In the genomic region with DNA sequence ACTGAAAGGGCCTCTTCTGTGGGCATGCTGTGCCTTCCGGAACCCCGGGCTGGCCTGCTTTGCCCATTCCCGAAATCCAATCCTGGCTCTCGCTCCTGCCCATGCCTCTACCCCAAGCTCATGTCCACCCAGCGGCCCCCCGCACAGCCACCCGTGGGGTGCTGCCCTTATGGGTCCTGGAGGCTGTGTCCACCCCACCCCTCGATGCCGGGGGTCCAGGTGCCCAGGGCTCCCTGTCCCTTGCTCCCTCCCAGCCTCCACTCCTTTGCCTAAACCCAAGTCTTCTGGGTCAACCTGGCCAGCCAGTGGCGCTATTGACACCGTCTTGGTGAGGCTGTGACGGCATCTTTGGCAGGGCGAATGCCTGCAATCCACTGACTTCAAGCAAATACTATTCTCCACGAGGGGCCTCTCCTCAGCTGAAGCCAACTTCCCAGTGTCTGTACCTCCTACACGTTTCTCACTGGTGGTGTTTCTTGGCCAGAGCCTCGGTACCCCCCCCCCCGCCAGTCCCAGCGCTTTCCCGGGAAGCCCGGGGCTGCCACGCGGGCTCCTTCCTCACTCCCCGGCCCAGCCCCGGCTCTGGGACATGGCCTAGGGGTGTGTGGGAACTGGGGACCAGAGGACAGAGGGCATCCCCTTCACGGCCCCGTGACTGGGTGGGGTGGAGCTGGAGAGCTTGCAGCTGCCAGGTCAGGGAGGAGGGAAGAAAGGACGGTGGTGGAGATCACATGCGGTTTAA, we compare ENCODE assay signal across 12 cellular contexts. TPM values are rescaled to one million over a fixed set of nuclear protein-coding genes. Genes with fewer than 3 reads are reported as not detected.
A peak's percentile ranks its signal among the peaks of the same experiment; 100 is the strongest.
DNase-seq lines count a peak whose midpoint lies in the region; ATAC-seq and TF ChIP-seq lines count a peak whose summit lies in the region.
"Had no signal": no experiment of that assay in that cellular context is flagged by ENCODE, and none has a peak within 500 bp of the region (broad histone marks: within the 10 kb centered on the region; RNA-seq: fewer than 3 reads in every experiment).

No MANE protein-coding gene starts in this region.

- H3K36me3 ChIP-seq in DND-41 (ENCODE audit: insufficient read depth, low read length) (peaks cover 50% of the 10 kb centered on the region), mesenchymal stem cell (ENCODE audit: control insufficient read depth in 1 of 2, insufficient read depth in 2 of 2, low read depth in 1 of 2, low read length in 2 of 2) (peaks cover 45 to 63% of the 10 kb centered on the region in 2 experiments), ascending aorta (peaks cover 35 to 44% of the 10 kb centered on the region in 2 donors)

- H3K4me2 ChIP-seq in DND-41 (ENCODE audit: insufficient read depth, low read length), result no peak overlapping the region
- H3K4me2 ChIP-seq in mesenchymal stem cell (ENCODE audit: low read length, poor library complexity, severe bottlenecking), result no peak overlapping the region

- no peak overlapping the region for H3K4ac ChIP-seq in mesenchymal stem cell (ENCODE audit: low read depth in 1 of 2, low read length in 2 of 2)

- H3K79me1 ChIP-seq in mesenchymal stem cell (replicated peaks; ENCODE audit: low read length, poor library complexity, severe bottlenecking), result peaks cover 19% of the 10 kb centered on the region

- H3K27me3 ChIP-seq in DND-41 (ENCODE audit: insufficient read depth, low read length, poor library complexity) (no peaks in the 10 kb centered on the region), mesenchymal stem cell (ENCODE audit: control insufficient read depth in 1 of 2, insufficient read depth in 1 of 2, low read length in 2 of 2) (no peaks in the 10 kb centered on the region), ascending aorta (no peaks in the 10 kb centered on the region)
- H3K27me3 ChIP-seq: BE2C had no signal

- TF ChIP-seq CTCF in DND-41 (IDR thresholded peaks at IDR 0.05; ENCODE audit: borderline replicate concordance, extremely low read depth, low read length, poor library complexity, severe bottlenecking) (no peak), WTC11 (IDR thresholded peaks at IDR 0.05) (no peak), ascending aorta (IDR thresholded peaks at IDR 0.05) (no peak)

- H3K4me1 Mint-ChIP-seq in WTC11, result no peaks in the 10 kb centered on the region

- ATAC-seq in DND-41 (ENCODE audit: insufficient read depth, low read depth) (peak; percentile 10; the same call in 2 of the 3 replicates), WTC11 (peak; percentile 16)

- H3K27ac Mint-ChIP-seq in WTC11, result peak overlapping the region; percentile 79

- no peak for DNase-seq in DND-41
- no peak for DNase-seq in WTC11 (ENCODE audit: low spot score)
- DNase-seq in mesenchymal stem cell, result no peak
- DNase-seq in HT-29 (ENCODE audit: low spot score), result no peak
- no peak for DNase-seq in ascending aorta (ENCODE audit: low spot score in 2 of 2)
- no peak for DNase-seq in NOMO-1 treated with DMSO at 0.1 percent for 48 hours (lab: John Stamatoyannopoulos, UW; ENCODE audit: unreplicated experiment)
- DNase-seq: activated CD4-positive, alpha-beta T cell treated with anti-CD3 and anti-CD28 coated beads, Interleukin-2, amount 50 U/mL, for 1 hour; BE2C; foreskin melanocyte; NCI-H1436; T-helper 1 cell had no signal

- no peaks in the 10 kb centered on the region for H3K79me2 ChIP-seq in DND-41 (ENCODE audit: insufficient read depth, low read length)
- H3K79me2 ChIP-seq: parathyroid adenoma had no signal

- CTCF ChIA-PET in WTC11 (lab: Charles Lee), result interaction anchor here (0.7 to 4.9 kb wide), 6 partner anchors 29 to 158 kb away, joined by 3 to 37 read pairs (median 5); partner anchors contain the start of gene RAC3

- H4K20me1 ChIP-seq in DND-41 (ENCODE audit: insufficient read depth, low read length), result peaks cover 55% of the 10 kb centered on the region

- H3K4me1 ChIP-seq in DND-41 (ENCODE audit: insufficient read depth, low read length) (no peaks in the 10 kb centered on the region), mesenchymal stem cell (ENCODE audit: control insufficient read depth, insufficient read depth, low read depth, low read length) (peaks cover 3% of the 10 kb centered on the region), ascending aorta (no peaks in the 10 kb centered on the region)
- H3K4me1 ChIP-seq: BE2C, parathyroid adenoma had no signal

- H3K18ac ChIP-seq in mesenchymal stem cell (ENCODE audit: low read depth in 1 of 2, low read length in 2 of 2), result no peak overlapping the region

- no peak overlapping the region for H2BK12ac ChIP-seq in mesenchymal stem cell (ENCODE audit: low read length in 2 of 2)

- H3K9ac ChIP-seq in DND-41 (ENCODE audit: low read depth, low read length) (no peak overlapping the region), mesenchymal stem cell (ENCODE audit: low read length) (no peak overlapping the region)
- H3K9ac ChIP-seq: parathyroid adenoma had no signal

- intact Hi-C loops in ascending aorta (cut with DNase I), result no loop called here

- H2BK120ac ChIP-seq in mesenchymal stem cell (ENCODE audit: low read depth, low read length), result no peak overlapping the region

- no peak overlapping the region for H3K4me3 Mint-ChIP-seq in WTC11

- H2BK15ac ChIP-seq in mesenchymal stem cell (ENCODE audit: low read depth, poor library complexity, severe bottlenecking), result peak overlapping the region; percentile 41

- no peak overlapping the region for H2AK5ac ChIP-seq in mesenchymal stem cell (ENCODE audit: low read length, severe bottlenecking)

- H3K27ac ChIP-seq in DND-41 (ENCODE audit: low read length), result no peak overlapping the region
- H3K27ac ChIP-seq in mesenchymal stem cell (ENCODE audit: low read length, poor library complexity, severe bottlenecking), result no peak overlapping the region
- no peak overlapping the region for H3K27ac ChIP-seq in ascending aorta
- H3K27ac ChIP-seq: parathyroid adenoma had no signal

- no peak overlapping the region for H3K4me3 ChIP-seq in DND-41 (ENCODE audit: low read depth in 1 of 2, low read length in 2 of 2)
- H3K4me3 ChIP-seq in mesenchymal stem cell (ENCODE audit: insufficient read depth in 1 of 2, low read depth in 1 of 2, low read length in 2 of 2), result no peak overlapping the region
- no peak overlapping the region for H3K4me3 ChIP-seq in ascending aorta

- no peaks in the 10 kb centered on the region for H3K9me3 Mint-ChIP-seq in WTC11

- H2AFZ ChIP-seq in DND-41 (ENCODE audit: low read depth, low read length) (no peak overlapping the region), mesenchymal stem cell (ENCODE audit: low read depth, low read length) (no peak overlapping the region)
- H2AFZ ChIP-seq: parathyroid adenoma had no signal

- H4K8ac ChIP-seq in mesenchymal stem cell (ENCODE audit: low read length), result peak overlapping the region; percentile 84

- no peak overlapping the region for H3K23ac ChIP-seq in mesenchymal stem cell (ENCODE audit: low read length in 2 of 2)

- H3K27me3 Mint-ChIP-seq in WTC11 (ENCODE audit: low read depth), result peaks cover 10% of the 10 kb centered on the region

- H3K36me3 Mint-ChIP-seq in WTC11, result peaks cover 9% of the 10 kb centered on the region

- no peak overlapping the region for H3K14ac ChIP-seq in mesenchymal stem cell (ENCODE audit: low read length in 2 of 2)

- no peak overlapping the region for H2BK5ac ChIP-seq in mesenchymal stem cell (ENCODE audit: low read depth, low read length, poor library complexity, severe bottlenecking)

- H3K9me3 ChIP-seq in DND-41 (ENCODE audit: insufficient read depth, low read length, severe bottlenecking) (no peaks in the 10 kb centered on the region), mesenchymal stem cell (ENCODE audit: control insufficient read depth, low read length) (no peaks in the 10 kb centered on the region), ascending aorta (no peaks in the 10 kb centered on the region)
- H3K9me3 ChIP-seq: BE2C had no signal

- 88% methylated on average over 28 of the region's 28 CpGs for WGBS in mesenchymal stem cell

- POLR2A ChIA-PET in WTC11 (lab: Charles Lee), result interaction anchor here (0.7 to 1.2 kb wide), 2 partner anchors 47 to 143 kb away, joined by 3 read pairs; no protein-coding TSS in a partner anchor

- H4K91ac ChIP-seq in mesenchymal stem cell (ENCODE audit: low read length), result peak overlapping the region; percentile 40

RNA-seq across cellular contexts. Expression of gene DUS1L, which starts 12.2 kb away (rescaled TPM):
- total RNA-seq in WTC11 (2021), result 99.6 to 120 TPM (median 106 TPM) in 3 replicates
- polyA plus RNA-seq in mesenchymal stem cell (2013, experiment 1 of 2), result 23.0 TPM
- 20.9 TPM for polyA plus RNA-seq in mesenchymal stem cell (2013, experiment 2 of 2)
- total RNA-seq in HT-29 (2014; rRNA removed; shearing (Covaris generic)), result 320 and 339 TPM in 2 replicates
- total RNA-seq in ascending aorta, result 111 TPM

RNA-seq across cellular contexts. Expression of gene FASN, which starts 20.2 kb away (rescaled TPM):
- 611 to 742 TPM (median 654 TPM) in 3 replicates for total RNA-seq in WTC11 (2021)
- polyA plus RNA-seq in mesenchymal stem cell (2013, experiment 1 of 2), result 121 TPM
- 108 TPM for polyA plus RNA-seq in mesenchymal stem cell (2013, experiment 2 of 2)
- total RNA-seq in HT-29 (2014; rRNA removed; shearing (Covaris generic)), result 477 and 592 TPM in 2 replicates
- total RNA-seq in ascending aorta, result 90.9 TPM

RNA-seq across cellular contexts. Expression of gene GPS1, which starts 26.1 kb away (rescaled TPM):
- 166 to 181 TPM (median 167 TPM) in 3 replicates for total RNA-seq in WTC11 (2021)
- 63.6 TPM for polyA plus RNA-seq in mesenchymal stem cell (2013, experiment 1 of 2)
- 62.1 TPM for polyA plus RNA-seq in mesenchymal stem cell (2013, experiment 2 of 2)
- total RNA-seq in HT-29 (2014; rRNA removed; shearing (Covaris generic)), result 281 and 295 TPM in 2 replicates
- 42.1 TPM for total RNA-seq in ascending aorta

RNA-seq across cellular contexts. Expression of gene RFNG, which starts 26.2 kb away (rescaled TPM):
- total RNA-seq in WTC11 (2021) (40.9 to 42.3 TPM (median 41.6 TPM) in 3 replicates), ascending aorta (73.7 TPM)
- 31.3 TPM for polyA plus RNA-seq in mesenchymal stem cell (2013, experiment 1 of 2)
- 31.7 TPM for polyA plus RNA-seq in mesenchymal stem cell (2013, experiment 2 of 2)
- 49.5 and 52.6 TPM in 2 replicates for total RNA-seq in HT-29 (2014; rRNA removed; shearing (Covaris generic))

RNA-seq across cellular contexts. Expression of gene DCXR, which starts 40.3 kb away (rescaled TPM):
- 114 to 130 TPM (median 120 TPM) in 3 replicates for total RNA-seq in WTC11 (2021)
- 39.7 TPM for polyA plus RNA-seq in mesenchymal stem cell (2013, experiment 1 of 2)
- polyA plus RNA-seq in mesenchymal stem cell (2013, experiment 2 of 2), result 43.5 TPM
- total RNA-seq in HT-29 (2014; rRNA removed; shearing (Covaris generic)), result 167 and 221 TPM in 2 replicates
- total RNA-seq in ascending aorta, result 160 TPM
